Comparison of ENCODE assay signal across 8 cellular contexts in genomic region chr7:100271716-100272537, GRCh38. TPM values are rescaled to one million over a fixed set of nuclear protein-coding genes. Genes with fewer than 3 reads are reported as not detected.
DNase-seq lines count a peak whose midpoint lies in the region; ATAC-seq and TF ChIP-seq lines count a peak whose summit lies in the region.

No MANE protein-coding gene starts in this region.

- H3K4me2 ChIP-seq in PC-9, result peak overlapping the region; percentile 98

- in situ Hi-C loops in KBM-7 (cut with MboI; ENCODE audit: low pct_unique_long_range_greater_than_20kb, low sequenced_read_pairs), result no loop called here

- no peaks in the 10 kb centered on the region for H3K36me3 Mint-ChIP-seq in naive B cell
- peaks cover 8% of the 10 kb centered on the region for H3K36me3 Mint-ChIP-seq in stimulated activated effector memory CD8-positive, alpha-beta T cell treated with anti-CD3 and anti-CD28 coated beads, Interleukin-12 subunit alpha, Interleukin-12 subunit beta, amount 100 ng/mL, for 72 hours

- CTCF ChIA-PET in PC-9 (lab: Charles Lee), result interaction anchor here (0.6 kb wide), 1 partner anchor 1098 kb away, joined by 3 read pairs; no protein-coding TSS in a partner anchor

- no peaks in the 10 kb centered on the region for H4K20me1 ChIP-seq in PC-9 (ENCODE audit: insufficient read depth)

- intact Hi-C loops in PC-9 (cut with micrococcal nuclease; ENCODE audit: unreplicated experiment), result no loop called here

- peaks cover 32% of the 10 kb centered on the region for H3K79me2 ChIP-seq in PC-9 (ENCODE audit: low read depth)

- peaks cover 22% of the 10 kb centered on the region for H3F3A ChIP-seq in PC-9 (ENCODE audit: insufficient read depth, low read depth)

- H3K27ac ChIP-seq in PC-9, result no peak overlapping the region

- TF ChIP-seq CTCF in PC-9 (conservative IDR thresholded peaks at IDR 0.05), result no peak

- peak overlapping the region; percentile 60 for H2AFZ ChIP-seq in PC-9

- peaks cover 28% of the 10 kb centered on the region for H3K4me1 ChIP-seq in PC-9 (replicated peaks; ENCODE audit: insufficient read depth)

- no peaks in the 10 kb centered on the region for H3K9me3 ChIP-seq in PC-9 (ENCODE audit: insufficient read depth, low read depth)

- H3K27ac Mint-ChIP-seq in naive B cell, result peak overlapping the region in 4 of 6 donors; percentile 26 to 83 (median 64)
- H3K27ac Mint-ChIP-seq in stimulated activated effector memory CD8-positive, alpha-beta T cell treated with anti-CD3 and anti-CD28 coated beads, Interleukin-12 subunit alpha, Interleukin-12 subunit beta, amount 100 ng/mL, for 72 hours, result peak overlapping the region; percentile 67

- POLR2A ChIA-PET in PC-9 (lab: Charles Lee; ENCODE audit: unreplicated experiment), result interaction anchor here (0.6 kb wide), 2 partner anchors 39 to 63 kb away, joined by 3 read pairs; no protein-coding TSS in a partner anchor

- H3K9me3 Mint-ChIP-seq in naive B cell, result no peaks in the 10 kb centered on the region
- H3K9me3 Mint-ChIP-seq in stimulated activated effector memory CD8-positive, alpha-beta T cell treated with anti-CD3 and anti-CD28 coated beads, Interleukin-12 subunit alpha, Interleukin-12 subunit beta, amount 100 ng/mL, for 72 hours, result no peaks in the 10 kb centered on the region

- H3K4me3 ChIP-seq in PC-9, result peak overlapping the region; percentile 60

- H3K4me1 Mint-ChIP-seq in naive B cell, result peaks cover 19 to 36% (median 20%) of the 10 kb centered on the region in 3 donors
- H3K4me1 Mint-ChIP-seq in stimulated activated effector memory CD8-positive, alpha-beta T cell treated with anti-CD3 and anti-CD28 coated beads, Interleukin-12 subunit alpha, Interleukin-12 subunit beta, amount 100 ng/mL, for 72 hours, result peaks cover 19% of the 10 kb centered on the region

- peak overlapping the region; percentile 75 to 93 (median 82) for H3K4me3 Mint-ChIP-seq in naive B cell
- peak overlapping the region; percentile 64 for H3K4me3 Mint-ChIP-seq in stimulated activated effector memory CD8-positive, alpha-beta T cell treated with anti-CD3 and anti-CD28 coated beads, Interleukin-12 subunit alpha, Interleukin-12 subunit beta, amount 100 ng/mL, for 72 hours

- ATAC-seq in GM21717 (IDR thresholded peaks at IDR 0.05; ENCODE audit: unreplicated experiment) (peak; percentile 77), naive B cell (ENCODE audit: low read depth in 2 of 2) (peak; percentile 94 to 95)
- peak; percentile 97 for ATAC-seq in stimulated activated effector memory CD8-positive, alpha-beta T cell treated with anti-CD3 and anti-CD28 coated beads, Interleukin-12 subunit alpha, Interleukin-12 subunit beta, amount 100 ng/mL, for 72 hours

- no peaks in the 10 kb centered on the region for H3K27me3 ChIP-seq in PC-9 (ENCODE audit: insufficient read depth, low read depth)

- DNase-seq in DMS79 (lab: John Stamatoyannopoulos, UW), result peak; percentile 75
- peak; percentile 89 for DNase-seq in KBM-7
- DNase-seq in PC-9, result peak; percentile 78 to 98
- peak; percentile 98 for DNase-seq in activated T-helper 1 cell treated with Interleukin-2 at 50 U/mL for 16 hours (ENCODE audit: low read depth)
- DNase-seq in fibroblast of gingiva (ENCODE audit: low read depth), result peak; percentile 94
- DNase-seq in naive B cell, result peak; percentile 98
- peak; percentile 98 for DNase-seq in stimulated activated effector memory CD8-positive, alpha-beta T cell treated with anti-CD3 and anti-CD28 coated beads, Interleukin-12 subunit alpha, Interleukin-12 subunit beta, amount 100 ng/mL, for 72 hours (ENCODE audit: low spot score in 2 of 2)

- no peaks in the 10 kb centered on the region for H3K27me3 Mint-ChIP-seq in naive B cell

- no peaks in the 10 kb centered on the region for H3K36me3 ChIP-seq in PC-9 (ENCODE audit: low read depth)

- no peaks in the 10 kb centered on the region for H3K9me2 ChIP-seq in PC-9 (ENCODE audit: insufficient read depth)

- BruUV-seq in PC-9 (replicated peaks; lab: Mats Ljungman, UMichigan), result no TSS peak

RNA-seq across cellular contexts. Expression of gene SPDYE3, which starts 35.6 kb away (rescaled TPM):
- not detected in 2 replicates for total RNA-seq in PC-9 (2021)
- 10 to 100 TPM in 1 of 6 donors, 1 to 10 TPM in 5; 5.0 to 10.3 (median 8.5) TPM for polyA plus RNA-seq in naive B cell (ENCODE audit: low read depth in 6 of 6)

RNA-seq across cellular contexts. Expression of gene PVRIG, which starts 52.2 kb away (rescaled TPM):
- 0.95 and 1.1 TPM in 2 replicates for total RNA-seq in PC-9 (2021)
- polyA plus RNA-seq in naive B cell (ENCODE audit: low read depth in 6 of 6), result 10 to 100 TPM; 37.5 to 67.4 (median 56.4) TPM
